In the genomic region with DNA sequence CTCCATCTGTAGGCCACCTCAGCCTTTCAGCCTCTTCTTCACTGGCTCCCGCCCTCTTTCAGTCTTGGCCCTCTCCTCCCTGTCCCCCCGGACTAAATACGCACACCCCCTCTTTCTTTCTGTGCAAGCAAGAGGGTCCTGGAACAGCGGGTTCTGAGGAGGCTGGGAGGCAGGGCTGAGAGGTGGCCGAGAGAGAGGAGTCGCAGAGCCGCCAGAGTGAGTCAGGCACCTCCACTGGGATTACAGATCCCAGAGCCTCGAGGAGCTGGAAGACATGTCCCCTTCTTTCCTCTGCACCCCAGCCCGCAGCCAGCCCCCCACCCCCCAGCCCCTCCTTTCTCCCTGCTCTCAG, we compare ENCODE assay signal across 8 cellular contexts. TPM values are rescaled to one million over a fixed set of nuclear protein-coding genes. Genes with fewer than 3 reads are reported as not detected.
A peak's percentile ranks its signal among the peaks of the same experiment; 100 is the strongest.
DNase-seq lines count a peak whose midpoint lies in the region; ATAC-seq and TF ChIP-seq lines count a peak whose summit lies in the region.

CCDC136 (plus strand) TSS at position 1 of the 352 bp plus-strand sequence. CDS start 444 bp downstream, outside the sequence.

- H3K27ac Mint-ChIP-seq in CD4-positive, alpha-beta T cell, result no peak within 1 kb of the TSS
- H3K27ac Mint-ChIP-seq in naive B cell, result peak within 1 kb of the TSS in 3 of 6 donors; percentile 21 to 75 (median 65)

- H3K9me3 ChIP-seq in CD4-positive, alpha-beta T cell (ENCODE audit: control insufficient read depth, low read length), result no peaks in the 10 kb centered on the region

- no peaks in the 10 kb centered on the region for H3K27me3 ChIP-seq in CD4-positive, alpha-beta T cell (ENCODE audit: control insufficient read depth, insufficient read depth, low read length)
- H3K27me3 ChIP-seq in dorsolateral prefrontal cortex, result no peaks in the 10 kb centered on the region

- intact Hi-C loops in CD4-positive, alpha-beta T cell (cut with DNase I, micrococcal nuclease), result loop anchor here (1.0 to 5.0 kb wide), 3 partner anchors 53 to 90 kb away; partner anchors contain the start of genes ATP6V1F (in 1 of the 2) and CALU (in 1 of the 2)
- intact Hi-C loops in dorsolateral prefrontal cortex (cut with DNase I), result loop anchor here (5.0 kb wide), 5 partner anchors 35 to 85 kb away; partner anchors contain the start of genes ATP6V1F (in 1 of the 2) and FLNC (in 1 of the 2)

- H3K4me3 Mint-ChIP-seq in CD4-positive, alpha-beta T cell, result peak within 1 kb of the TSS; percentile 88
- H3K4me3 Mint-ChIP-seq in naive B cell, result peak within 1 kb of the TSS; percentile 70 to 93 (median 88)

- CTCF ChIA-PET in CD4-positive, alpha-beta T cell (lab: Charles Lee), result no interaction called here

- no peak for DNase-seq in CD4-positive, alpha-beta T cell
- DNase-seq in M059J (ENCODE audit: low read depth), result peak; percentile 42
- DNase-seq in dorsolateral prefrontal cortex, result peak in 1 of 10 donors; percentile 60
- no peak for DNase-seq in naive B cell
- DNase-seq in mesenteric fat pad (ENCODE audit: low spot score), result no peak
- no peak for DNase-seq in activated CD4-positive, CD25-positive, alpha-beta regulatory T cell (lab: John Stamatoyannopoulos, UW)
- DNase-seq in nucleus accumbens (lab: John Stamatoyannopoulos, UW), result no peak

- H3K27me3 Mint-ChIP-seq in CD4-positive, alpha-beta T cell, result no peaks in the 10 kb centered on the region
- no peaks in the 10 kb centered on the region for H3K27me3 Mint-ChIP-seq in naive B cell

- no peak for TF ChIP-seq CTCF in CD4-positive, alpha-beta T cell (IDR thresholded peaks at IDR 0.05)
- no peak for TF ChIP-seq CTCF in dorsolateral prefrontal cortex (IDR thresholded peaks at IDR 0.05 in 54 of 56, conservative IDR thresholded peaks at IDR 0.05 in 2 of 56; ENCODE audit: low read depth in 1 of 56, partially characterized antibody in 56 of 56)

- H3K4me3 ChIP-seq in dorsolateral prefrontal cortex, result peak within 1 kb of the TSS; percentile 67 to 94 (median 86)

- no peak within 1 kb of the TSS for H3K27ac ChIP-seq in CD4-positive, alpha-beta T cell (ENCODE audit: low read depth, low read length)
- H3K27ac ChIP-seq in dorsolateral prefrontal cortex, result peak within 1 kb of the TSS in 54 of 59 donors; percentile 26 to 88 (median 72)

- peaks cover 4% of the 10 kb centered on the region for H3K36me3 Mint-ChIP-seq in CD4-positive, alpha-beta T cell (ENCODE audit: low read depth)
- no peaks in the 10 kb centered on the region for H3K36me3 Mint-ChIP-seq in naive B cell

- POLR2A ChIA-PET in CD4-positive, alpha-beta T cell (lab: Charles Lee), result no interaction called here

- no peaks in the 10 kb centered on the region for H3K9me3 Mint-ChIP-seq in CD4-positive, alpha-beta T cell
- no peaks in the 10 kb centered on the region for H3K9me3 Mint-ChIP-seq in naive B cell

- no peak for ATAC-seq in CD4-positive, alpha-beta T cell (ENCODE audit: poor library complexity)
- no peak for ATAC-seq in naive B cell (ENCODE audit: low read depth in 2 of 2)
- ATAC-seq in GM19463 (IDR thresholded peaks at IDR 0.05; ENCODE audit: unreplicated experiment), result no peak

- H3K4me1 Mint-ChIP-seq in CD4-positive, alpha-beta T cell (ENCODE audit: low read depth), result peaks cover 6% of the 10 kb centered on the region
- peaks cover 9 to 13% (median 11%) of the 10 kb centered on the region in 3 donors for H3K4me1 Mint-ChIP-seq in naive B cell

RNA-seq across cellular contexts. Expression of gene CCDC136, which starts in this region (rescaled TPM):
- 1 to 10 TPM; 4.5 to 4.9 TPM for total RNA-seq in CD4-positive, alpha-beta T cell
- 0.74 and 5.7 TPM in 2 replicates for total RNA-seq in M059J (2014; rRNA removed; shearing (Covaris generic))
- total RNA-seq in dorsolateral prefrontal cortex, result 100 to 1,000 TPM in 65 of 120 experiments, 10 to 100 TPM in 55; 53.0 to 145 (median 101) TPM
- polyA plus RNA-seq in naive B cell (ENCODE audit: low read depth in 6 of 6), result under 1 TPM in 3 of 6 donors, not detected in 3; 0.08 to 0.38 (median 0.34) TPM
- total RNA-seq in mesenteric fat pad, result 6.8 TPM
